ENCODE assay signal across 37 cellular contexts in the genomic region with DNA sequence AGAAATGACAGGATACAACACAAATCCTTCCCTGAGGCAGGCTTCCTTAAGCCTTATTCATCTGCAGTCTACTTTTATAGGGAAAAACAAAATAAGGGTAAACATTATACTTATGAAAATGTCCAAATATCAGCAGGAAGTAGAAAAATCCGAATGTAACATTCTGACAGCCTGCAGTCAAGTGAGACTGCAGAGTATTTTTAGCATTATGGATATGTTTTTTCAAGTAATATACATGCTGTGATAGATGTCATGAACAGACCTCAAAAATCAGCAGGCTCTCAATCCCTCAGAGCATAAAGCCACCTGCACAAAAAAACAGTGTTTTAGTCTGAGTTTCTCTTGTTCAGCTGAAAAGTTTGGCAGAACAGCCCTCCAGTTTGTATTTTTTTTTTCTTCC.
"Had no signal": no experiment of that assay in that cellular context is flagged by ENCODE, and none has a peak within 500 bp of the region (broad histone marks: within the 10 kb centered on the region; RNA-seq: fewer than 3 reads in every experiment).

No MANE protein-coding gene starts in this region.

- H3K27ac Mint-ChIP-seq: activated B cell treated with CpG ODN at 0.5 μM for 24 hours; activated CD4-positive, alpha-beta memory T cell treated with anti-CD3 and anti-CD28 coated beads for 36 hours; activated CD4-positive, alpha-beta T cell treated with anti-CD3 and anti-CD28 coated beads, Interleukin-2, amount 10 ng/mL, durations not matched to agents 24 days and 14 days; activated CD8-positive, alpha-beta T cell treated with anti-CD3 and anti-CD28 coated beads for 36 hours; activated naive CD4-positive, alpha-beta T cell treated with anti-CD3 and anti-CD28 coated beads for 36 hours; activated naive CD4-positive, alpha-beta T cell treated with anti-CD3 and anti-CD28 coated beads, Interleukin-2, amount 50 U/mL, for 72 hours; activated naive CD8-positive, alpha-beta T cell treated with anti-CD3 and anti-CD28 coated beads for 36 hours; activated T-cell treated with anti-CD3 and anti-CD28 coated beads, Interleukin-2, amount 50 U/mL, for 72 hours; activated T-helper 1 cell treated with anti-CD3 and anti-CD28 coated beads, Interleukin-12 subunit alpha, Interleukin-12 subunit beta, Interleukin-2, Interleukin-4 antibody, amounts not matched to agents 30 ng/mL and 10 ng/mL and 1 ng/mL, durations not matched to agents 14 hours and 24 hours and 36 hours; activated T-helper 17 cell treated with anti-CD3 and anti-CD28 coated beads, Interleukin-2, amount 50 U/mL, for 72 hours; T-helper 1 cell treated with Interleukin-12 subunit alpha and Interleukin-12 subunit beta and Interleukin-4 antibody, amounts not matched to agents 30 μg/mL and 1 μg/mL, for 36 hours; T-helper 2 cell treated with Interferon-gamma antibody and Interleukin-4, amounts not matched to agents 5 μg/mL and 100 μg/mL, for 36 hours had no signal

- H3K4me3 Mint-ChIP-seq: activated B cell treated with CpG ODN at 0.5 μM for 24 hours; activated CD4-positive, alpha-beta memory T cell treated with anti-CD3 and anti-CD28 coated beads for 36 hours; activated CD4-positive, alpha-beta T cell treated with anti-CD3 and anti-CD28 coated beads, Interleukin-2, amount 10 ng/mL, durations not matched to agents 24 days and 14 days; activated CD8-positive, alpha-beta T cell treated with anti-CD3 and anti-CD28 coated beads for 36 hours; activated naive CD4-positive, alpha-beta T cell treated with anti-CD3 and anti-CD28 coated beads for 36 hours; activated naive CD8-positive, alpha-beta T cell treated with anti-CD3 and anti-CD28 coated beads for 36 hours; activated T-cell treated with anti-CD3 and anti-CD28 coated beads, Interleukin-2, amount 50 U/mL, for 4 hours; activated T-cell treated with anti-CD3 and anti-CD28 coated beads, Interleukin-2, amount 50 U/mL, for 72 hours; activated T-helper 1 cell treated with anti-CD3 and anti-CD28 coated beads, Interleukin-12 subunit alpha, Interleukin-12 subunit beta, Interleukin-2, Interleukin-4 antibody, amounts not matched to agents 30 ng/mL and 10 ng/mL and 1 ng/mL, durations not matched to agents 14 hours and 24 hours and 36 hours; activated T-helper 17 cell treated with anti-CD3 and anti-CD28 coated beads, Interleukin-2, amount 50 U/mL, for 72 hours; central memory CD8-positive, alpha-beta T cell; T-helper 1 cell treated with Interleukin-12 subunit alpha and Interleukin-12 subunit beta and Interleukin-4 antibody, amounts not matched to agents 30 μg/mL and 1 μg/mL, for 36 hours; T-helper 2 cell treated with Interferon-gamma antibody and Interleukin-4, amounts not matched to agents 5 μg/mL and 100 μg/mL, for 36 hours had no signal

- H3K36me3 Mint-ChIP-seq: activated CD4-positive, alpha-beta memory T cell treated with anti-CD3 and anti-CD28 coated beads for 36 hours; activated naive CD4-positive, alpha-beta T cell treated with anti-CD3 and anti-CD28 coated beads, Interleukin-2, amount 50 U/mL, for 72 hours; activated naive CD8-positive, alpha-beta T cell treated with anti-CD3 and anti-CD28 coated beads for 36 hours had no signal

- DNase-seq: activated B cell treated with CpG ODN at 0.5 μM for 24 hours; activated CD4-positive, alpha-beta memory T cell treated with anti-CD3 and anti-CD28 coated beads for 36 hours; activated CD4-positive, alpha-beta T cell treated with anti-CD3 and anti-CD28 coated beads for 4 hours; activated CD4-positive, alpha-beta T cell treated with anti-CD3 and anti-CD28 coated beads, Interleukin-2, amount 10 ng/mL, durations not matched to agents 24 days and 14 days; activated CD4-positive, alpha-beta T cell treated with anti-CD3 and anti-CD28 coated beads, Interleukin-2, amount 50 U/mL, for 1 hour; activated CD4-positive, alpha-beta T cell treated with anti-CD3 and anti-CD28 coated beads, Interleukin-2, amount 50 U/mL, for 4 hours; activated CD4-positive, CD25-positive, alpha-beta regulatory T cell treated with anti-CD3 and anti-CD28 coated beads, Interleukin-2, amount 50 U/mL, for 72 hours; activated CD8-positive, alpha-beta memory T cell treated with anti-CD3 and anti-CD28 coated beads, Interleukin-2, amount 50 U/mL, for 4 hours; activated CD8-positive, alpha-beta T cell treated with anti-CD3 and anti-CD28 coated beads for 36 hours; activated effector memory CD4-positive, alpha-beta T cell treated with anti-CD3 and anti-CD28 coated beads, Interleukin-2, amount 50 U/mL, for 16 hours; activated gamma-delta T cell treated with Interleukin-2 at 50 U/mL for 16 hours; activated naive CD4-positive, alpha-beta T cell; activated naive CD4-positive, alpha-beta T cell treated with anti-CD3 and anti-CD28 coated beads for 36 hours; activated naive CD4-positive, alpha-beta T cell treated with anti-CD3 and anti-CD28 coated beads, Interleukin-2, amount 50 U/mL, for 16 hours; activated naive CD8-positive, alpha-beta T cell treated with anti-CD3 and anti-CD28 coated beads for 36 hours; activated T-cell treated with anti-CD3 and anti-CD28 coated beads for 4 hours; activated T-cell treated with anti-CD3 and anti-CD28 coated beads, Interleukin-2, amount 50 U/mL, for 1 hour; activated T-cell treated with anti-CD3 and anti-CD28 coated beads, Interleukin-2, amount 50 U/mL, for 4 hours; activated T-cell treated with anti-CD3 and anti-CD28 coated beads, Interleukin-2, amount 50 U/mL, for 72 hours; adrenal gland; amniotic stem cell; aorta; body of pancreas; brain microvascular endothelial cell; caudate nucleus; cerebellar nuclear complex; T-helper 1 cell; T-helper 2 cell; T-helper 9 cell had no signal

- H3K4me1 Mint-ChIP-seq: activated B cell treated with CpG ODN at 0.5 μM for 24 hours; activated CD4-positive, alpha-beta T cell treated with anti-CD3 and anti-CD28 coated beads, Interleukin-2, amount 10 ng/mL, durations not matched to agents 24 days and 14 days; activated naive CD8-positive, alpha-beta T cell treated with anti-CD3 and anti-CD28 coated beads for 36 hours; activated T-helper 17 cell treated with anti-CD3 and anti-CD28 coated beads, Interleukin-2, amount 50 U/mL, for 72 hours had no signal

- H3K4me1 ChIP-seq: adrenal gland, body of pancreas had no signal

- H3K27me3 ChIP-seq: adrenal gland, body of pancreas, brain microvascular endothelial cell, cardiac muscle cell had no signal

- H3K4me3 ChIP-seq: adrenal gland, body of pancreas, cardiac muscle cell had no signal

- H3K27ac ChIP-seq: adrenal gland, body of pancreas, brain microvascular endothelial cell, cardiac muscle cell, VCaP had no signal

- ATAC-seq: activated CD8-positive, alpha-beta T cell treated with anti-CD3 and anti-CD28 coated beads for 36 hours; activated naive CD4-positive, alpha-beta T cell treated with anti-CD3 and anti-CD28 coated beads, Interleukin-2, amount 50 U/mL, for 72 hours; activated T-cell treated with anti-CD3 and anti-CD28 coated beads, Interleukin-2, amount 50 U/mL, for 4 hours; activated T-cell treated with anti-CD3 and anti-CD28 coated beads, Interleukin-2, amount 50 U/mL, for 72 hours; activated T-helper 17 cell treated with anti-CD3 and anti-CD28 coated beads, Interleukin-2, amount 50 U/mL, for 72 hours; body of pancreas had no signal

- H3K9me3 ChIP-seq: adrenal gland, body of pancreas had no signal

- H3K9me3 Mint-ChIP-seq: activated CD4-positive, alpha-beta memory T cell treated with anti-CD3 and anti-CD28 coated beads for 36 hours; activated CD4-positive, alpha-beta T cell treated with anti-CD3 and anti-CD28 coated beads, Interleukin-2, amount 10 ng/mL, durations not matched to agents 24 days and 14 days; activated CD8-positive, alpha-beta T cell treated with anti-CD3 and anti-CD28 coated beads for 36 hours; activated naive CD4-positive, alpha-beta T cell treated with anti-CD3 and anti-CD28 coated beads for 36 hours; activated naive CD4-positive, alpha-beta T cell treated with anti-CD3 and anti-CD28 coated beads, Interleukin-2, amount 50 U/mL, for 72 hours; activated naive CD8-positive, alpha-beta T cell treated with anti-CD3 and anti-CD28 coated beads for 36 hours; activated T-cell treated with anti-CD3 and anti-CD28 coated beads, Interleukin-2, amount 50 U/mL, for 4 hours; activated T-cell treated with anti-CD3 and anti-CD28 coated beads, Interleukin-2, amount 50 U/mL, for 72 hours; activated T-helper 1 cell treated with anti-CD3 and anti-CD28 coated beads, Interleukin-12 subunit alpha, Interleukin-12 subunit beta, Interleukin-2, Interleukin-4 antibody, amounts not matched to agents 30 ng/mL and 10 ng/mL and 1 ng/mL, durations not matched to agents 14 hours and 24 hours and 36 hours; activated T-helper 17 cell treated with anti-CD3 and anti-CD28 coated beads, Interleukin-2, amount 50 U/mL, for 72 hours; central memory CD8-positive, alpha-beta T cell; T-helper 1 cell treated with Interleukin-12 subunit alpha and Interleukin-12 subunit beta and Interleukin-4 antibody, amounts not matched to agents 30 μg/mL and 1 μg/mL, for 36 hours; T-helper 2 cell treated with Interferon-gamma antibody and Interleukin-4, amounts not matched to agents 5 μg/mL and 100 μg/mL, for 36 hours had no signal

- H3K27me3 Mint-ChIP-seq: activated B cell treated with CpG ODN at 0.5 μM for 24 hours; activated CD4-positive, alpha-beta memory T cell treated with anti-CD3 and anti-CD28 coated beads for 36 hours; activated CD4-positive, alpha-beta T cell treated with anti-CD3 and anti-CD28 coated beads, Interleukin-2, amount 10 ng/mL, durations not matched to agents 24 days and 14 days; activated CD8-positive, alpha-beta T cell treated with anti-CD3 and anti-CD28 coated beads for 36 hours; activated naive CD8-positive, alpha-beta T cell treated with anti-CD3 and anti-CD28 coated beads for 36 hours; central memory CD8-positive, alpha-beta T cell had no signal

- H3K36me3 ChIP-seq: adrenal gland, brain microvascular endothelial cell, cardiac muscle cell had no signal
